ENCODE assay signal across 1 cellular context in the genomic region with DNA sequence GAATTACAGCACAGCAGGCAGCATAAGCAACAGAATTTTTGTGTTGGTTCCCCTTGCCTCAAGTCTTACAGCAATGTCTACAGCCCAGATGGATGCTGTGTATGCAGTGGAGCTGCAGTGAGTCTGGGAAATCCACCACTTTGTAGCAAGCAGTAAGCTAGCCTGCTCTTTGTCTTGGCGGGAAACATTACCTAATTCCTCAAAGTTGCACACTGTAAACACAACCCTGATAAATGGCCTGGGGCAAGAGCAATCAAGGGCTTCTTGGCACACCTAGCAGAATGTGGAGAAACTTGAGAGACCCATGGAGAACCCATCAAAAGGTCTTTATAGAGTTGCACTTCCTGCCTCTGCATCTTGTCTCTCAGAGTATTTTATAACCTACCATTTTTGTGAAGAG.
A peak's percentile ranks its signal among the peaks of the same experiment; 100 is the strongest.
TF ChIP-seq lines count a peak whose summit lies in the region.

No MANE protein-coding gene starts in this region.

TF ChIP-seq in HEK293, 187 proteins besides CTCF, POLR2A, EP300 and RAD21 (continued from another document):
- TF ChIP-seq, protein P1, sequence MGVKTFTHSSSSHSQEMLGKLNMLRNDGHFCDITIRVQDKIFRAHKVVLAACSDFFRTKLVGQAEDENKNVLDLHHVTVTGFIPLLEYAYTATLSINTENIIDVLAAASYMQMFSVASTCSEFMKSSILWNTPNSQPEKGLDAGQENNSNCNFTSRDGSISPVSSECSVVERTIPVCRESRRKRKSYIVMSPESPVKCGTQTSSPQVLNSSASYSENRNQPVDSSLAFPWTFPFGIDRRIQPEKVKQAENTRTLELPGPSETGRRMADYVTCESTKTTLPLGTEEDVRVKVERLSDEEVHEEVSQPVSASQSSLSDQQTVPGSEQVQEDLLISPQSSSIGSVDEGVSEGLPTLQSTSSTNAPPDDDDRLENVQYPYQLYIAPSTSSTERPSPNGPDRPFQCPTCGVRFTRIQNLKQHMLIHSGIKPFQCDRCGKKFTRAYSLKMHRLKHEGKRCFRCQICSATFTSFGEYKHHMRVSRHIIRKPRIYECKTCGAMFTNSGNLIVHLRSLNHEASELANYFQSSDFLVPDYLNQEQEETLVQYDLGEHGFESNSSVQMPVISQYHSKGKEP (tag by site-specific recombination; IDR thresholded peaks at IDR 0.05): peak; percentile 84
- TF ChIP-seq, protein P2, sequence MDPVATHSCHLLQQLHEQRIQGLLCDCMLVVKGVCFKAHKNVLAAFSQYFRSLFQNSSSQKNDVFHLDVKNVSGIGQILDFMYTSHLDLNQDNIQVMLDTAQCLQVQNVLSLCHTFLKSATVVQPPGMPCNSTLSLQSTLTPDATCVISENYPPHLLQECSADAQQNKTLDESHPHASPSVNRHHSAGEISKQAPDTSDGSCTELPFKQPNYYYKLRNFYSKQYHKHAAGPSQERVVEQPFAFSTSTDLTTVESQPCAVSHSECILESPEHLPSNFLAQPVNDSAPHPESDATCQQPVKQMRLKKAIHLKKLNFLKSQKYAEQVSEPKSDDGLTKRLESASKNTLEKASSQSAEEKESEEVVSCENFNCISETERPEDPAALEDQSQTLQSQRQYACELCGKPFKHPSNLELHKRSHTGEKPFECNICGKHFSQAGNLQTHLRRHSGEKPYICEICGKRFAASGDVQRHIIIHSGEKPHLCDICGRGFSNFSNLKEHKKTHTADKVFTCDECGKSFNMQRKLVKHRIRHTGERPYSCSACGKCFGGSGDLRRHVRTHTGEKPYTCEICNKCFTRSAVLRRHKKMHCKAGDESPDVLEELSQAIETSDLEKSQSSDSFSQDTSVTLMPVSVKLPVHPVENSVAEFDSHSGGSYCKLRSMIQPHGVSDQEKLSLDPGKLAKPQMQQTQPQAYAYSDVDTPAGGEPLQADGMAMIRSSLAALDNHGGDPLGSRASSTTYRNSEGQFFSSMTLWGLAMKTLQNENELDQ (tag by site-specific recombination; IDR thresholded peaks at IDR 0.05; ENCODE audit: low read depth): no peak
- no peak for TF ChIP-seq ZNF610 (tag by site-specific recombination; IDR thresholded peaks at IDR 0.05; ENCODE audit: borderline replicate concordance)
- no peak for TF ChIP-seq ZSCAN30 (tag by site-specific recombination; IDR thresholded peaks at IDR 0.05)
- TF ChIP-seq ZNF843 (tag by site-specific recombination; IDR thresholded peaks at IDR 0.05): peak; percentile 53
- no peak for TF ChIP-seq ZNF175 (tag by site-specific recombination; IDR thresholded peaks at IDR 0.05)
- TF ChIP-seq, protein P3, sequence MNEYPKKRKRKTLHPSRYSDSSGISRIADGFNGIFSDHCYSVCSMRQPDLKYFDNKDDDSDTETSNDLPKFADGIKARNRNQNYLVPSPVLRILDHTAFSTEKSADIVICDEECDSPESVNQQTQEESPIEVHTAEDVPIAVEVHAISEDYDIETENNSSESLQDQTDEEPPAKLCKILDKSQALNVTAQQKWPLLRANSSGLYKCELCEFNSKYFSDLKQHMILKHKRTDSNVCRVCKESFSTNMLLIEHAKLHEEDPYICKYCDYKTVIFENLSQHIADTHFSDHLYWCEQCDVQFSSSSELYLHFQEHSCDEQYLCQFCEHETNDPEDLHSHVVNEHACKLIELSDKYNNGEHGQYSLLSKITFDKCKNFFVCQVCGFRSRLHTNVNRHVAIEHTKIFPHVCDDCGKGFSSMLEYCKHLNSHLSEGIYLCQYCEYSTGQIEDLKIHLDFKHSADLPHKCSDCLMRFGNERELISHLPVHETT (tag by site-specific recombination; IDR thresholded peaks at IDR 0.05): no peak
- no peak for TF ChIP-seq ZNF248 (tag by site-specific recombination; IDR thresholded peaks at IDR 0.05)
- TF ChIP-seq ZNF10 (tag by site-specific recombination; IDR thresholded peaks at IDR 0.05): peak; percentile 78; the same call in 1 of the 2 replicates
- TF ChIP-seq ZNF292 (tag by site-specific recombination; IDR thresholded peaks at IDR 0.05; ENCODE audit: borderline replicate concordance, low read depth): no peak
- TF ChIP-seq, protein P4, sequence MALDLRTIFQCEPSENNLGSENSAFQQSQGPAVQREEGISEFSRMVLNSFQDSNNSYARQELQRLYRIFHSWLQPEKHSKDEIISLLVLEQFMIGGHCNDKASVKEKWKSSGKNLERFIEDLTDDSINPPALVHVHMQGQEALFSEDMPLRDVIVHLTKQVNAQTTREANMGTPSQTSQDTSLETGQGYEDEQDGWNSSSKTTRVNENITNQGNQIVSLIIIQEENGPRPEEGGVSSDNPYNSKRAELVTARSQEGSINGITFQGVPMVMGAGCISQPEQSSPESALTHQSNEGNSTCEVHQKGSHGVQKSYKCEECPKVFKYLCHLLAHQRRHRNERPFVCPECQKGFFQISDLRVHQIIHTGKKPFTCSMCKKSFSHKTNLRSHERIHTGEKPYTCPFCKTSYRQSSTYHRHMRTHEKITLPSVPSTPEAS (tag by site-specific recombination; IDR thresholded peaks at IDR 0.05): no peak
- TF ChIP-seq, protein P5, sequence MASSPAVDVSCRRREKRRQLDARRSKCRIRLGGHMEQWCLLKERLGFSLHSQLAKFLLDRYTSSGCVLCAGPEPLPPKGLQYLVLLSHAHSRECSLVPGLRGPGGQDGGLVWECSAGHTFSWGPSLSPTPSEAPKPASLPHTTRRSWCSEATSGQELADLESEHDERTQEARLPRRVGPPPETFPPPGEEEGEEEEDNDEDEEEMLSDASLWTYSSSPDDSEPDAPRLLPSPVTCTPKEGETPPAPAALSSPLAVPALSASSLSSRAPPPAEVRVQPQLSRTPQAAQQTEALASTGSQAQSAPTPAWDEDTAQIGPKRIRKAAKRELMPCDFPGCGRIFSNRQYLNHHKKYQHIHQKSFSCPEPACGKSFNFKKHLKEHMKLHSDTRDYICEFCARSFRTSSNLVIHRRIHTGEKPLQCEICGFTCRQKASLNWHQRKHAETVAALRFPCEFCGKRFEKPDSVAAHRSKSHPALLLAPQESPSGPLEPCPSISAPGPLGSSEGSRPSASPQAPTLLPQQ (tag by site-specific recombination; IDR thresholded peaks at IDR 0.05): peak; percentile 27; the same call in 1 of the 2 replicates
- TF ChIP-seq, protein P6, sequence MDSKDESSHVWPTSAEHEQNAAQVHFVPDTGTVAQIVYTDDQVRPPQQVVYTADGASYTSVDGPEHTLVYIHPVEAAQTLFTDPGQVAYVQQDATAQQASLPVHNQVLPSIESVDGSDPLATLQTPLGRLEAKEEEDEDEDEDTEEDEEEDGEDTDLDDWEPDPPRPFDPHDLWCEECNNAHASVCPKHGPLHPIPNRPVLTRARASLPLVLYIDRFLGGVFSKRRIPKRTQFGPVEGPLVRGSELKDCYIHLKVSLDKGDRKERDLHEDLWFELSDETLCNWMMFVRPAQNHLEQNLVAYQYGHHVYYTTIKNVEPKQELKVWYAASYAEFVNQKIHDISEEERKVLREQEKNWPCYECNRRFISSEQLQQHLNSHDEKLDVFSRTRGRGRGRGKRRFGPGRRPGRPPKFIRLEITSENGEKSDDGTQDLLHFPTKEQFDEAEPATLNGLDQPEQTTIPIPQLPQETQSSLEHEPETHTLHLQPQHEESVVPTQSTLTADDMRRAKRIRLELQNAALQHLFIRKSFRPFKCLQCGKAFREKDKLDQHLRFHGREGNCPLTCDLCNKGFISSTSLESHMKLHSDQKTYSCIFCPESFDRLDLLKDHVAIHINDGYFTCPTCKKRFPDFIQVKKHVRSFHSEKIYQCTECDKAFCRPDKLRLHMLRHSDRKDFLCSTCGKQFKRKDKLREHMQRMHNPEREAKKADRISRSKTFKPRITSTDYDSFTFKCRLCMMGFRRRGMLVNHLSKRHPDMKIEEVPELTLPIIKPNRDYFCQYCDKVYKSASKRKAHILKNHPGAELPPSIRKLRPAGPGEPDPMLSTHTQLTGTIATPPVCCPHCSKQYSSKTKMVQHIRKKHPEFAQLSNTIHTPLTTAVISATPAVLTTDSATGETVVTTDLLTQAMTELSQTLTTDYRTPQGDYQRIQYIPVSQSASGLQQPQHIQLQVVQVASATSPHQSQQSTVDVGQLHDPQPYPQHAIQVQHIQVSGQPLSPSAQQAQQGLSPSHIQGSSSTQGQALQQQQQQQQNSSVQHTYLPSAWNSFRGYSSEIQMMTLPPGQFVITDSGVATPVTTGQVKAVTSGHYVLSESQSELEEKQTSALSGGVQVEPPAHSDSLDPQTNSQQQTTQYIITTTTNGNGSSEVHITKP (tag by site-specific recombination; IDR thresholded peaks at IDR 0.05): peak; percentile 39; the same call in 1 of the 2 replicates
- no peak for TF ChIP-seq ZIC2 (tag by site-specific recombination; IDR thresholded peaks at IDR 0.05)
- TF ChIP-seq ZNF792 (tag by site-specific recombination; IDR thresholded peaks at IDR 0.05): peak; percentile 91
- peak; percentile 44; the same call in 1 of the 2 replicates for TF ChIP-seq ZNF366 (tag by site-specific recombination; conservative IDR thresholded peaks at IDR 0.05)
- peak; percentile 63; the same call in 1 of the 2 replicates for TF ChIP-seq ZXDB (tag by site-specific recombination; IDR thresholded peaks at IDR 0.05)
- TF ChIP-seq ZNF521 (tag by site-specific recombination; IDR thresholded peaks at IDR 0.05): no peak
